In the genomic region with DNA sequence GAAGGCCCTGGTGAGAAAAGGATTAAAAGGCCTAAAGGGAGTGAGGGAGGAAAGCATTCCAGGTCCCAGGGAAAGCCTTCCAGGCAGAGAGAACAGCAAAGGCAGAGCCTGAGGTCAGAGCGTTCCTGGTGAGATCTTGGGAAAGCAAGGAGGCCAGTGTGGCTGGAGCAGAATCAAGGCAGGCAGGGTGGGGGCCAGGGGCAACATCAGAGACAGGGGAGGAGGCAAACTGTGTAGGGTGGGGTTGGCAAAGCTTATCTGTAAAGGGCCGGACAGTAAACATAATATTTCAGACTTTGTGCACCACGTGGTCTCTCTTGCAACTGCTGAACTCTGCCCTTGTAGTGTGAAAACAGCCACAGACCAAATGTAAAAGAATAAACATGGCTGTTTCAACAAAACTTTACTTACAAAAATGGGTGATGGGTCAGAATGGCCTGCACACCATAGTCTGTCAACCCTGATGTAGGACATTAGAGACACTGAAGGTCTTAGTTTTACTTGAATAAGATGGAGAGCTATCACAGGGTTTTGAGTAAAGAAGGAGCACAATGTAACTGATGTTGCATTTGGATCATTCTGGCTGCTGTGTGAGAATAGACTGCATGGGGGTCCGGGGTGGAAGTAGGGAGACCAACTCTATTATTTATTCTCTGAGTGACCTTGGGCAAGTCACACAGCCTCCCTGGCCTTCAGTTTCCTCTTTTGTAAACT, we compare ENCODE assay signal across 17 cellular contexts. TPM values are rescaled to one million over a fixed set of nuclear protein-coding genes. Genes with fewer than 3 reads are reported as not detected.
DNase-seq lines count a peak whose midpoint lies in the region; ATAC-seq, FAIRE-seq and TF ChIP-seq lines count a peak whose summit lies in the region.
"Had no signal": no experiment of that assay in that cellular context is flagged by ENCODE, and none has a peak within 500 bp of the region (broad histone marks: within the 10 kb centered on the region; RNA-seq: fewer than 3 reads in every experiment).

No MANE protein-coding gene starts in this region.

- peak; percentile 77 to 83 for ATAC-seq in left cardiac atrium
- peak; percentile 87 for ATAC-seq in sciatic nerve
- ATAC-seq in HG02973 (IDR thresholded peaks at IDR 0.05; ENCODE audit: unreplicated experiment) = no peak
- ATAC-seq: T-helper 17 cell had no signal

- H3K4me3 ChIP-seq in WERI-Rb-1 (ENCODE audit: low read depth, low read length) = no peak overlapping the region
- H3K4me3 ChIP-seq: psoas muscle had no signal

- FAIRE-seq in GM19239 (lab: Jason Lieb, UNC) = no peak
- FAIRE-seq: G401.6 had no signal

- DNase-seq in EH (ENCODE audit: low read depth) (peak; percentile 93), WERI-Rb-1 (peak; percentile 35), left cardiac atrium (no peak), sciatic nerve (ENCODE audit: low spot score) (no peak), medulla oblongata (ENCODE audit: extremely low spot score) (no peak), GM19239 (ENCODE audit: insufficient read length, low spot score) (no peak), NCI-H1930 (lab: John Stamatoyannopoulos, UW) (no peak)
- DNase-seq: activated CD4-positive, alpha-beta memory T cell treated with anti-CD3 and anti-CD28 coated beads, Interleukin-2, amount 10 ng/mL, durations not matched to agents 7 days and 5 days; activated gamma-delta T cell; brain microvascular endothelial cell; H7; T-helper 17 cell had no signal

- no peaks in the 10 kb centered on the region for H3K36me3 ChIP-seq in WERI-Rb-1
- H3K36me3 ChIP-seq: brain microvascular endothelial cell had no signal

- no peak for TF ChIP-seq CTCF in WERI-Rb-1 (IDR thresholded peaks at IDR 0.05; ENCODE audit: low read depth, low read length)

- intact Hi-C loops in left cardiac atrium (cut with DNase I) (loop anchor here in 1 of 2 donors (5.0 to 10.0 kb wide), 2 partner anchors 276 to 479 kb away; no protein-coding TSS in a partner anchor), sciatic nerve (cut with DNase I) (loop anchor here (10.0 kb wide), 1 partner anchor 109 kb away; no protein-coding TSS in a partner anchor)

- H3K9me3 ChIP-seq in WERI-Rb-1 (ENCODE audit: severe bottlenecking) = no peaks in the 10 kb centered on the region
- H3K9me3 ChIP-seq: psoas muscle had no signal

- no peaks in the 10 kb centered on the region for H3K27me3 ChIP-seq in WERI-Rb-1 (ENCODE audit: insufficient read depth, low read depth, severe bottlenecking)
- H3K27me3 ChIP-seq: brain microvascular endothelial cell had no signal

- H3K27ac ChIP-seq in WERI-Rb-1 = peak overlapping the region; percentile 63
- H3K27ac ChIP-seq: brain microvascular endothelial cell, C4-2B, psoas muscle had no signal

RNA-seq across cellular contexts. Expression of a gene that starts 13.2 kb away (rescaled TPM):
- total RNA-seq in left cardiac atrium = 10 to 100 TPM; 15.2 to 16.7 TPM
- total RNA-seq in sciatic nerve = 10.1 TPM

RNA-seq across cellular contexts. Expression of a gene that starts 37.0 kb away (rescaled TPM):
- total RNA-seq in left cardiac atrium (10 to 100 TPM; 42.4 to 53.7 TPM), sciatic nerve (71.6 TPM)

RNA-seq across cellular contexts. Expression of a gene that starts 41.0 kb away (rescaled TPM):
- total RNA-seq in left cardiac atrium = under 1 TPM; 0.31 to 0.85 TPM
- 0.89 TPM for total RNA-seq in sciatic nerve
- total RNA-seq: activated CD4-positive, alpha-beta memory T cell treated with anti-CD3 and anti-CD28 coated beads, Interleukin-2, amount 10 ng/mL, durations not matched to agents 7 days and 5 days; H7; RPMI7951; T-helper 17 cell had no signal

RNA-seq across cellular contexts. Expression of a gene that starts 54.9 kb away (rescaled TPM):
- 10 to 100 TPM; 26.1 to 26.4 TPM for total RNA-seq in left cardiac atrium
- total RNA-seq in sciatic nerve = 31.7 TPM

Comparison
In these comparisons a context has a peak if more than half of its experiments do, and no peak if none do; other contexts are left out.
1. DNase-seq: peak in EH (single experiment) and WERI-Rb-1 (single experiment); none in left cardiac atrium (single experiment), sciatic nerve (single experiment), medulla oblongata (single experiment), GM19239 (single experiment) and NCI-H1930 (0 of 2).